Comparison of ENCODE assay signal across 8 cellular contexts in the genomic region with DNA sequence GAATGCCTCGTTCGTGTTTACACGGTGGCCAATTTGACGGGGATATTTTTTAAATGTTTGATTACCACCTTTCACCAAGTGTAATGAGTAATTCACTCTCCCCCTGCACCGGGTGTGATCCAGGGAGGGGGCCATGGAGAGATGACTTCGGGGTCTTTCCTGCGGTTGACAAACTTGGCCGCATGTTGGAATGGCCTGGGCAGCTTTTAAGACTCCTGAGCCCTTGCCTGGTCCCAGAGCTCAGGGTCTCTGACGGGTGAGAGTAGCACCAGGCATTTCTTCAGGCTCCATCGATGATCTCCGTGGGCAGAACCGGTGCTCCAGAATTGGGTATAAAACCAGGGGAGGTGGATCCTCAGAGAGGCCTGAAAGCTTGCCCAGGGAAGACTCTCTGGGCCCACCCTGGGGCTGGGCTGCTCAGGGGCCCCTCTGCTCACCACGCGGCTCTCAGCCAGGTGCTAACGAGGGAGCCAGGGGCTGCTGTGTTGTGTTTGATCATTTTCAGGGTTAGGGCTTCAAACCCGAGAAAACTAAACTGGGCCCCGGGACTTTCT. TPM values are rescaled to one million over a fixed set of nuclear protein-coding genes. Genes with fewer than 3 reads are reported as not detected.
DNase-seq lines count a peak whose midpoint lies in the region; ATAC-seq and TF ChIP-seq lines count a peak whose summit lies in the region.

No MANE protein-coding gene starts in this region.

- peaks cover 10% of the 10 kb centered on the region for H3K4me1 ChIP-seq in neuron (ENCODE audit: insufficient read depth, low read length)

- H3K4me1 Mint-ChIP-seq in T-helper 17 cell (peaks cover 20% of the 10 kb centered on the region), endothelial cell (ENCODE audit: unreplicated experiment) (peaks cover 41% of the 10 kb centered on the region)

- H3K36me3 Mint-ChIP-seq in T-helper 17 cell (ENCODE audit: low read depth) (peaks cover 13% of the 10 kb centered on the region), endothelial cell (ENCODE audit: low read depth, unreplicated experiment) (peaks cover 36% of the 10 kb centered on the region)

- no peaks in the 10 kb centered on the region for H3K9me3 Mint-ChIP-seq in endothelial cell (ENCODE audit: unreplicated experiment)

- H3K27me3 ChIP-seq in neuron (ENCODE audit: insufficient read depth, low read length), result no peaks in the 10 kb centered on the region

- H3K36me3 ChIP-seq in neuron (ENCODE audit: insufficient read depth, low read length), result peaks cover 31% of the 10 kb centered on the region

- H3K27me3 Mint-ChIP-seq in T-helper 17 cell (no peaks in the 10 kb centered on the region), endothelial cell (ENCODE audit: unreplicated experiment) (peaks cover 9% of the 10 kb centered on the region)

- no peak for TF ChIP-seq CTCF in endothelial cell (IDR thresholded peaks at IDR 0.05; ENCODE audit: unreplicated experiment)

- peak overlapping the region; percentile 61 for H3K4me3 ChIP-seq in neuron (ENCODE audit: low read length)

- H3K9me3 ChIP-seq in T-helper 17 cell (ENCODE audit: control insufficient read depth, low read length, poor library complexity, severe bottlenecking), result no peaks in the 10 kb centered on the region
- no peaks in the 10 kb centered on the region for H3K9me3 ChIP-seq in neuron (ENCODE audit: low read length)

- H2AFZ ChIP-seq in neuron (ENCODE audit: low read depth, low read length), result no peak overlapping the region

- ATAC-seq in HG02623 (IDR thresholded peaks at IDR 0.05; ENCODE audit: unreplicated experiment), result peak; percentile 5
- peak; percentile 10 for ATAC-seq in T-helper 17 cell

- H3K27ac Mint-ChIP-seq in T-helper 17 cell (peak overlapping the region; percentile 86), endothelial cell (ENCODE audit: unreplicated experiment) (peak overlapping the region; percentile 48)

- DNase-seq in ELR (ENCODE audit: low read depth), result peak; percentile 29
- DNase-seq in T-helper 17 cell, result no peak
- DNase-seq in endothelial cell (ENCODE audit: low spot score), result no peak
- DNase-seq in NCI-H446 (lab: John Stamatoyannopoulos, UW), result no peak
- no peak for DNase-seq in superior temporal gyrus (ENCODE audit: extremely low spot score)
- no peak for DNase-seq in AML-193 (lab: John Stamatoyannopoulos, UW)

- peak overlapping the region; percentile 88 for H3K4me3 Mint-ChIP-seq in T-helper 17 cell
- H3K4me3 Mint-ChIP-seq in endothelial cell (ENCODE audit: unreplicated experiment), result peak overlapping the region; percentile 96

RNA-seq across cellular contexts. Expression of a gene that starts 0.9 kb away (rescaled TPM):
- total RNA-seq in T-helper 17 cell (10 to 100 TPM; 14.6 to 24.4 TPM), endothelial cell (ENCODE audit: unreplicated experiment) (40.0 TPM)

RNA-seq across cellular contexts. Expression of a gene that starts 43.2 kb away (rescaled TPM):
- total RNA-seq in T-helper 17 cell, result 10 to 100 TPM; 12.1 to 15.3 TPM
- total RNA-seq in endothelial cell (ENCODE audit: unreplicated experiment), result 12.8 TPM

RNA-seq across cellular contexts. Expression of a gene that starts 49.0 kb away (rescaled TPM):
- 10 to 100 TPM; 17.2 to 19.7 TPM for total RNA-seq in T-helper 17 cell
- 14.9 TPM for total RNA-seq in endothelial cell (ENCODE audit: unreplicated experiment)
